14 cellular contexts compared by ENCODE assay signal in genomic region chr7:35758421-35758820, GRCh38. TPM values are rescaled to one million over a fixed set of nuclear protein-coding genes. Genes with fewer than 3 reads are reported as not detected.
DNase-seq lines count a peak whose midpoint lies in the region; ATAC-seq and TF ChIP-seq lines count a peak whose summit lies in the region.
"Had no signal": no experiment of that assay in that cellular context is flagged by ENCODE, and none has a peak within 500 bp of the region (broad histone marks: within the 10 kb centered on the region; RNA-seq: fewer than 3 reads in every experiment).

No MANE protein-coding gene starts in this region.

- H2AFZ ChIP-seq in mesenchymal stem cell (ENCODE audit: low read depth, low read length) (no peak overlapping the region), trophoblast cell (ENCODE audit: insufficient read depth, low read length, poor library complexity) (no peak overlapping the region)

- H3K27me3 ChIP-seq in mesenchymal stem cell (ENCODE audit: control insufficient read depth in 1 of 2, insufficient read depth in 1 of 2, low read length in 2 of 2) (no peaks in the 10 kb centered on the region), trophoblast cell (ENCODE audit: insufficient read depth, low read length) (no peaks in the 10 kb centered on the region), left lung (no peaks in the 10 kb centered on the region)
- H3K27me3 ChIP-seq: neutrophil, stomach had no signal

- no peaks in the 10 kb centered on the region for H3K79me2 ChIP-seq in trophoblast cell (ENCODE audit: control insufficient read depth, insufficient read depth, low read length, poor library complexity)

- no peak overlapping the region for H2BK12ac ChIP-seq in mesenchymal stem cell (ENCODE audit: low read length in 2 of 2)
- no peak overlapping the region for H2BK12ac ChIP-seq in trophoblast cell (ENCODE audit: low read length)

- H4K12ac ChIP-seq in trophoblast cell (ENCODE audit: low read depth, low read length), result no peak overlapping the region

- intact Hi-C loops in left lung (cut with DNase I), result no loop called here

- H3K4me1 ChIP-seq in mesenchymal stem cell (ENCODE audit: control insufficient read depth, insufficient read depth, low read depth, low read length) (no peaks in the 10 kb centered on the region), trophoblast cell (ENCODE audit: control insufficient read depth in 1 of 2, insufficient read depth in 2 of 2, low read length in 2 of 2) (peaks cover 9 to 14% of the 10 kb centered on the region in 2 experiments), left lung (peaks cover 0 to 5% of the 10 kb centered on the region in 2 donors)

- no peak overlapping the region for H3K4me3 Mint-ChIP-seq in HFFc6
- H3K4me3 Mint-ChIP-seq: CD14-positive monocyte had no signal

- no peak for ATAC-seq in left lung

- peak; percentile 45 for DNase-seq in CMK (ENCODE audit: low read depth)
- no peak for DNase-seq in HFFc6
- DNase-seq in astrocyte of the hippocampus (ENCODE audit: low read depth, low spot score), result peak; percentile 26
- peak; percentile 13 for DNase-seq in mesenchymal stem cell
- no peak for DNase-seq in NCI-H2196 (lab: John Stamatoyannopoulos, UW; ENCODE audit: unreplicated experiment)
- no peak for DNase-seq in trophoblast cell
- no peak for DNase-seq in left lung
- no peak for DNase-seq in activated T-cell treated with anti-CD3 and anti-CD28 coated beads, Interleukin-2, amount 50 U/mL, for 48 hours
- DNase-seq: activated T-cell treated with anti-CD3 and anti-CD28 coated beads, Interleukin-2, amount 50 U/mL, for 1 hour; stomach; T1000 had no signal

- no peaks in the 10 kb centered on the region for H3K36me3 Mint-ChIP-seq in HFFc6 (ENCODE audit: low read depth)
- H3K36me3 Mint-ChIP-seq: CD14-positive monocyte had no signal

- no peaks in the 10 kb centered on the region for H3K79me1 ChIP-seq in mesenchymal stem cell (replicated peaks; ENCODE audit: low read length, poor library complexity, severe bottlenecking)
- peaks cover 7% of the 10 kb centered on the region for H3K79me1 ChIP-seq in trophoblast cell (ENCODE audit: low read length)

- H3K27me3 Mint-ChIP-seq in HFFc6 (ENCODE audit: insufficient read depth), result no peaks in the 10 kb centered on the region

- H3K9me3 Mint-ChIP-seq in HFFc6, result no peaks in the 10 kb centered on the region

- no peak overlapping the region for H2BK120ac ChIP-seq in mesenchymal stem cell (ENCODE audit: low read depth, low read length)
- no peak overlapping the region for H2BK120ac ChIP-seq in trophoblast cell (ENCODE audit: insufficient read depth, low read length, poor library complexity)

- H3K9me3 ChIP-seq in mesenchymal stem cell (ENCODE audit: control insufficient read depth, low read length) (no peaks in the 10 kb centered on the region), trophoblast cell (ENCODE audit: insufficient read depth, low read depth, low read length) (no peaks in the 10 kb centered on the region), left lung (no peaks in the 10 kb centered on the region)
- H3K9me3 ChIP-seq: neutrophil, stomach had no signal

- TF ChIP-seq CTCF in HFFc6 (IDR thresholded peaks at IDR 0.05) (peak; percentile 16; the same call in 1 of the 2 replicates), left lung (IDR thresholded peaks at IDR 0.05) (no peak)

- H4K91ac ChIP-seq in mesenchymal stem cell (ENCODE audit: low read length) (no peak overlapping the region), trophoblast cell (ENCODE audit: low read depth, low read length) (no peak overlapping the region)

- no peak overlapping the region for H3K4ac ChIP-seq in mesenchymal stem cell (ENCODE audit: low read depth in 1 of 2, low read length in 2 of 2)
- no peak overlapping the region for H3K4ac ChIP-seq in trophoblast cell (ENCODE audit: low read depth, low read length)

- no peak overlapping the region for H2BK5ac ChIP-seq in mesenchymal stem cell (ENCODE audit: low read depth, low read length, poor library complexity, severe bottlenecking)
- no peak overlapping the region for H2BK5ac ChIP-seq in trophoblast cell (ENCODE audit: low read depth, low read length, poor library complexity)

- H3K27ac ChIP-seq in mesenchymal stem cell (ENCODE audit: low read length, poor library complexity, severe bottlenecking) (no peak overlapping the region), trophoblast cell (ENCODE audit: low read depth, low read length) (no peak overlapping the region), left lung (no peak overlapping the region)
- H3K27ac ChIP-seq: epithelial cell of prostate, neutrophil, stomach had no signal

- H3K4me1 Mint-ChIP-seq in HFFc6 (ENCODE audit: low read depth), result peaks cover 41% of the 10 kb centered on the region

- no peak overlapping the region for H3K27ac Mint-ChIP-seq in HFFc6

- H4K8ac ChIP-seq in mesenchymal stem cell (ENCODE audit: low read length) (no peak overlapping the region), trophoblast cell (ENCODE audit: low read depth, low read length) (no peak overlapping the region)

- H3K23ac ChIP-seq in mesenchymal stem cell (ENCODE audit: low read length in 2 of 2) (no peak overlapping the region), trophoblast cell (ENCODE audit: low read length) (no peak overlapping the region)

- 0% methylated on average over 1 of the region's 2 CpGs for WGBS in mesenchymal stem cell
- WGBS in trophoblast cell (ENCODE audit: extremely low coverage, insufficient coverage, insufficient read length), result no CpG with 5 or more reads among the region's 2 CpGs

- H3K4me3 ChIP-seq in mesenchymal stem cell (ENCODE audit: insufficient read depth in 1 of 2, low read depth in 1 of 2, low read length in 2 of 2), result no peak overlapping the region
- no peak overlapping the region for H3K4me3 ChIP-seq in trophoblast cell (ENCODE audit: low read depth, low read length)
- H3K4me3 ChIP-seq in left lung, result no peak overlapping the region
- H3K4me3 ChIP-seq: stomach had no signal

- no peak overlapping the region for H3K14ac ChIP-seq in mesenchymal stem cell (ENCODE audit: low read length in 2 of 2)
- H3K14ac ChIP-seq in trophoblast cell (ENCODE audit: low read length), result no peak overlapping the region

- no peak overlapping the region for H3K18ac ChIP-seq in mesenchymal stem cell (ENCODE audit: low read depth in 1 of 2, low read length in 2 of 2)
- no peak overlapping the region for H3K18ac ChIP-seq in trophoblast cell (ENCODE audit: low read length)

- H2AK5ac ChIP-seq in mesenchymal stem cell (ENCODE audit: low read length, severe bottlenecking) (no peak overlapping the region), trophoblast cell (ENCODE audit: low read length) (no peak overlapping the region)

- no peak overlapping the region for H2BK15ac ChIP-seq in mesenchymal stem cell (ENCODE audit: low read depth, poor library complexity, severe bottlenecking)

- H3K36me3 ChIP-seq in mesenchymal stem cell (ENCODE audit: control insufficient read depth in 1 of 2, insufficient read depth in 2 of 2, low read depth in 1 of 2, low read length in 2 of 2), result no peaks in the 10 kb centered on the region
- H3K36me3 ChIP-seq in trophoblast cell (ENCODE audit: control insufficient read depth in 1 of 2, insufficient read depth in 2 of 2, low read length in 2 of 2), result no peaks in the 10 kb centered on the region
- H3K36me3 ChIP-seq in left lung, result no peaks in the 10 kb centered on the region
- H3K36me3 ChIP-seq: neutrophil, stomach had no signal

- H3K4me2 ChIP-seq in mesenchymal stem cell (ENCODE audit: low read length, poor library complexity, severe bottlenecking) (no peak overlapping the region), trophoblast cell (ENCODE audit: low read length) (no peak overlapping the region)

- H3K9ac ChIP-seq in mesenchymal stem cell (ENCODE audit: low read length) (no peak overlapping the region), trophoblast cell (ENCODE audit: low read length) (no peak overlapping the region)

RNA-seq across cellular contexts. Expression of gene SEPTIN7, which starts 42.4 kb away (rescaled TPM):
- total RNA-seq in HFFc6 (2021; fragmentation: NEBNext Ultra II Directional; extraction: Animal tissue kit (Norgen Biotek cat#: 25700)), result 100 to 1,000 TPM; 257 to 320 (median 291) TPM
- 250 TPM for polyA plus RNA-seq in mesenchymal stem cell (2013, experiment 1 of 2)
- 256 TPM for polyA plus RNA-seq in mesenchymal stem cell (2013, experiment 2 of 2)
- 262 and 267 TPM in 2 replicates for polyA plus RNA-seq in trophoblast cell (2013)
- 100 to 1,000 TPM; 174 to 192 TPM for total RNA-seq in left lung

Comparison
In these comparisons a context has a peak if more than half of its experiments do, and no peak if none do; other contexts are left out.
1. DNase-seq: peak in CMK (single experiment), astrocyte of the hippocampus (single experiment) and mesenchymal stem cell (single experiment); none in HFFc6 (single experiment), NCI-H2196 (single experiment), trophoblast cell (0 of 2), left lung (0 of 2) and activated T-cell treated with anti-CD3 and anti-CD28 coated beads, Interleukin-2, amount 50 U/mL, for 48 hours (0 of 2).